16 cellular contexts compared by ENCODE assay signal in the genomic region with DNA sequence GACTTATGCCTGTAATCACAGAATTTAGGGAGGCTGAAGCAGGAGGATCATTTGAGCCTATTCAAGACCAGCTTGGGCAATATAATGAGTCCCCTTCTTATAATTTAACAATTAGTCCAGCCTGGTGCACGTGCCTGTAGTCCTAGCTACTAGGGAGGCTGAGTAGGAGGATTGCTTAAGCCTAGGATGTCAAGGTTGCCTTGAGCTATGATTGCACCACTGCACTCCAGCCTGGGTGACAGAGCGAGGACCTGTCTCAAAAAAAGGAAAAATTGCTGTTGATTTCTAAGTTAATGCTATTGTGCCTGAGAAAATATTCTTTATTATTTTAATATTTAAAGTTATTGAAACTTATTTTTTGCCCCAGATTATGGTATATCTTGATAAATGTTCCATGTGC.
A peak's percentile ranks its signal among the peaks of the same experiment; 100 is the strongest.
DNase-seq lines count a peak whose midpoint lies in the region; ATAC-seq and TF ChIP-seq lines count a peak whose summit lies in the region.
"Had no signal": no experiment of that assay in that cellular context is flagged by ENCODE, and none has a peak within 500 bp of the region (broad histone marks: within the 10 kb centered on the region; RNA-seq: fewer than 3 reads in every experiment).

No MANE protein-coding gene starts in this region.

- H2AFZ ChIP-seq in trophoblast cell (ENCODE audit: insufficient read depth, low read length, poor library complexity) = no peak overlapping the region

- no peak overlapping the region for H3K9ac ChIP-seq in trophoblast cell (ENCODE audit: low read length)
- H3K9ac ChIP-seq: BLaER1 treated with 17β-estradiol and CSF1 and Interleukin-3, amounts not matched to agents 10 nM and 100 nM had no signal

- no peak overlapping the region for H4K91ac ChIP-seq in trophoblast cell (ENCODE audit: low read depth, low read length)

- peak; percentile 7 for DNase-seq in NB4 (ENCODE audit: low read depth)
- DNase-seq in epithelial cell of esophagus (ENCODE audit: low read depth) = peak; percentile 37
- peak; percentile 51 to 60 for DNase-seq in trophoblast cell
- no peak for DNase-seq in germinal center (ENCODE audit: low spot score)
- DNase-seq in ureter (ENCODE audit: low spot score) = no peak
- DNase-seq: 8988T; ACHN; Caco-2; Calu3; CD4-positive, alpha-beta T cell; CD8-positive, alpha-beta T cell; DMS79 treated with DMSO at 0.1 percent for 48 hours; GF-D8 had no signal

- TF ChIP-seq CTCF in NB4 (IDR thresholded peaks at IDR 0.05; ENCODE audit: low read depth, low read length) = no peak
- TF ChIP-seq CTCF in epithelial cell of esophagus (IDR thresholded peaks at IDR 0.05; ENCODE audit: insufficient read depth, low read depth, low read length, missing control alignments) = no peak

- no CpG with 5 or more reads among the region's 2 CpGs for WGBS in trophoblast cell (ENCODE audit: extremely low coverage, insufficient coverage, insufficient read length)

- no peak overlapping the region for H4K8ac ChIP-seq in trophoblast cell (ENCODE audit: low read depth, low read length)

- no peak for TF ChIP-seq POLR2A in NB4 (IDR thresholded peaks at IDR 0.05; ENCODE audit: extremely low read depth, insufficient read length)

- H3K4ac ChIP-seq in trophoblast cell (ENCODE audit: low read depth, low read length) = no peak overlapping the region

- no peak overlapping the region for H2AK5ac ChIP-seq in trophoblast cell (ENCODE audit: low read length)

- H3K79me1 ChIP-seq in trophoblast cell (ENCODE audit: low read length) = no peaks in the 10 kb centered on the region

- no peak overlapping the region for H3K14ac ChIP-seq in trophoblast cell (ENCODE audit: low read length)

- H3K4me1 ChIP-seq in trophoblast cell (ENCODE audit: control insufficient read depth in 1 of 2, insufficient read depth in 2 of 2, low read length in 2 of 2) = no peaks in the 10 kb centered on the region
- H3K4me1 ChIP-seq: BLaER1 treated with 17β-estradiol and CSF1 and Interleukin-3, amounts not matched to agents 10 nM and 100 nM; Caco-2 had no signal

- H3K79me2 ChIP-seq in trophoblast cell (ENCODE audit: control insufficient read depth, insufficient read depth, low read length, poor library complexity) = no peaks in the 10 kb centered on the region

- H4K12ac ChIP-seq in trophoblast cell (ENCODE audit: low read depth, low read length) = no peak overlapping the region

- no peak overlapping the region for H2BK120ac ChIP-seq in trophoblast cell (ENCODE audit: insufficient read depth, low read length, poor library complexity)

- no peak overlapping the region for H3K27ac ChIP-seq in trophoblast cell (ENCODE audit: low read depth, low read length)
- H3K27ac ChIP-seq: BLaER1 treated with 17β-estradiol and CSF1 and Interleukin-3, amounts not matched to agents 10 nM and 100 nM; C4-2B had no signal

- no peak overlapping the region for H3K4me2 ChIP-seq in trophoblast cell (ENCODE audit: low read length)
- H3K4me2 ChIP-seq: BLaER1 treated with 17β-estradiol and CSF1 and Interleukin-3, amounts not matched to agents 10 nM and 100 nM had no signal

- ATAC-seq in HG03457 (IDR thresholded peaks at IDR 0.05; ENCODE audit: unreplicated experiment) = no peak
- ATAC-seq: CD8-positive, alpha-beta T cell had no signal

- H3K36me3 ChIP-seq in trophoblast cell (ENCODE audit: control insufficient read depth in 1 of 2, insufficient read depth in 2 of 2, low read length in 2 of 2) = no peaks in the 10 kb centered on the region
- H3K36me3 ChIP-seq: BLaER1 treated with 17β-estradiol and CSF1 and Interleukin-3, amounts not matched to agents 10 nM and 100 nM had no signal

- H3K23ac ChIP-seq in trophoblast cell (ENCODE audit: low read length) = no peak overlapping the region

- H3K9me3 ChIP-seq in trophoblast cell (ENCODE audit: insufficient read depth, low read depth, low read length) = no peaks in the 10 kb centered on the region
- H3K9me3 ChIP-seq: BLaER1 treated with 17β-estradiol and CSF1 and Interleukin-3, amounts not matched to agents 10 nM and 100 nM; Caco-2 had no signal

- H2BK12ac ChIP-seq in trophoblast cell (ENCODE audit: low read length) = no peak overlapping the region

- no peak overlapping the region for H3K18ac ChIP-seq in trophoblast cell (ENCODE audit: low read length)

- H3K27me3 ChIP-seq in trophoblast cell (ENCODE audit: insufficient read depth, low read length) = no peaks in the 10 kb centered on the region
- H3K27me3 ChIP-seq: BLaER1 treated with 17β-estradiol and CSF1 and Interleukin-3, amounts not matched to agents 10 nM and 100 nM had no signal

- H3K4me3 ChIP-seq in NB4 (ENCODE audit: low read depth, low read length) (no peak overlapping the region), epithelial cell of esophagus (ENCODE audit: low read length) (no peak overlapping the region), trophoblast cell (ENCODE audit: low read depth, low read length) (no peak overlapping the region)
- H3K4me3 ChIP-seq: BLaER1 treated with 17β-estradiol and CSF1 and Interleukin-3, amounts not matched to agents 10 nM and 100 nM had no signal

- H2BK5ac ChIP-seq in trophoblast cell (ENCODE audit: low read depth, low read length, poor library complexity) = no peak overlapping the region

Comparison
In these comparisons a context has a peak if more than half of its experiments do, and no peak if none do; other contexts are left out.
1. DNase-seq: peak in NB4 (single experiment), epithelial cell of esophagus (single experiment) and trophoblast cell (2 of 2); none in germinal center (single experiment) and ureter (single experiment).